Comparison of ENCODE assay signal across 1 cellular context in genomic region chr10:76112826-76113150, GRCh38.
TF ChIP-seq lines count a peak whose summit lies in the region.

No MANE protein-coding gene starts in this region.

TF ChIP-seq in SK-N-SH treated with all-trans-retinoic acid at 6 μM for 48 hours, 23 proteins besides CTCF, POLR2A, EP300 and RAD21 (continued from another document):
- TF ChIP-seq CREB5 (CRISPR knock-in tag; IDR thresholded peaks at IDR 0.05; ENCODE audit: low read depth) (no peak), SNAI2 (CRISPR knock-in tag; IDR thresholded peaks at IDR 0.05) (no peak), TCF4 (CRISPR knock-in tag; IDR thresholded peaks at IDR 0.05; ENCODE audit: borderline replicate concordance) (no peak), OSR1 (CRISPR knock-in tag; IDR thresholded peaks at IDR 0.05) (no peak), ARNTL (CRISPR knock-in tag; IDR thresholded peaks at IDR 0.05; ENCODE audit: borderline replicate concordance, low read depth) (no peak), ZNF70 (CRISPR knock-in tag; IDR thresholded peaks at IDR 0.05) (no peak), ZNF565 (CRISPR knock-in tag; conservative IDR thresholded peaks at IDR 0.05; ENCODE audit: low read depth) (no peak), ZC3H10 (CRISPR knock-in tag; IDR thresholded peaks at IDR 0.05) (no peak), ZNF8 (CRISPR knock-in tag; IDR thresholded peaks at IDR 0.05) (no peak)
